ENCODE assay signal across 8 cellular contexts in the genomic region with DNA sequence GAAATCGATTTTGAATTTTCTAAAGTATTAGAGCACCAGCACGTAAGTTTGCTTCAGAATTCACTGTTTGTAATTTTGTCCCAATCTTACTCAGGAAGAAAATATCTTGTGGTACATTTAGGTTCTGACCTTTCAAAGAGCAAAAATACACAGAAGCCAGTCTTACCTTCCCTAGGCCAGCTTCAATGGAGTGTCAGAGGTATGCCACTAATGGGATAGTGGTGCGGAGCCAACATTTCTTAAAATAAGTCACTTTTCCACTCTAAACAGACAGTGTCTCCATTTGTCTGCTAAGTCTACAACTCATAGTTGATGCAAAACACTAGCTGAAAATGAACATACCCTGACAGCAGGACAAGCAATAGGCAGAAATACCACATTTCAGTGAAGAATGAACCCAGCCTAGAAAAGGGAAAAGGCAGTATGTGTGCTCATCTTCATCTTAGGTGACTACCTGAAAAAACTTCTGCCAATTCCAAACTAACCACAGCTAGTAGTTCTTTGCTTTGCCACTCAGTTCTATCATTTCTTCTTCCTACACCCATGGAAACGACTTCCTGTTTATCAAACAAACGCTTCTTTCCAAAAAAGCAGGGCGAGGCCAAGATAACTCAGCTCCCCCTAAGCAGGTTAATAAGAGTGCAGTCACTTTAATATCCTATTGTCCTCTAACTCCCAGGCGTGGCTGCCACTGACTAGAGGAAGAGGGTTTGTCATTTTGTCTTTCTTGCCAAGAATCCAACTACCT.
A peak's percentile ranks its signal among the peaks of the same experiment; 100 is the strongest.
DNase-seq lines count a peak whose midpoint lies in the region; ATAC-seq and TF ChIP-seq lines count a peak whose summit lies in the region.

No MANE protein-coding gene starts in this region.

- no peaks in the 10 kb centered on the region for H3K27me3 ChIP-seq in lower lobe of right lung (ENCODE audit: low read depth)

- intact Hi-C loops in lower lobe of right lung (cut with DNase I): no loop called here

- no peak overlapping the region for H3K4me3 ChIP-seq in lower lobe of right lung

- H3K9me3 ChIP-seq in KOPT-K1 (ENCODE audit: insufficient read depth, low read length, poor library complexity, severe bottlenecking): no peaks in the 10 kb centered on the region
- H3K9me3 ChIP-seq in lower lobe of right lung: no peaks in the 10 kb centered on the region

- ATAC-seq in lower lobe of right lung: peak; percentile 69 to 74
- ATAC-seq in GM21576 (IDR thresholded peaks at IDR 0.05; ENCODE audit: unreplicated experiment): no peak
- no peak for ATAC-seq in HG03135 (IDR thresholded peaks at IDR 0.05; ENCODE audit: unreplicated experiment)

- H3K4me3 Mint-ChIP-seq in activated naive CD4-positive, alpha-beta T cell treated with anti-CD3 and anti-CD28 coated beads, Interleukin-2, amount 50 U/mL, for 24 hours: peak overlapping the region; percentile 76

- peak overlapping the region; percentile 87 for H3K27ac Mint-ChIP-seq in activated naive CD4-positive, alpha-beta T cell treated with anti-CD3 and anti-CD28 coated beads, Interleukin-2, amount 50 U/mL, for 24 hours

- TF ChIP-seq CTCF in lower lobe of right lung (IDR thresholded peaks at IDR 0.05): no peak

- peaks cover 79% of the 10 kb centered on the region for H3K4me1 Mint-ChIP-seq in activated naive CD4-positive, alpha-beta T cell treated with anti-CD3 and anti-CD28 coated beads, Interleukin-2, amount 50 U/mL, for 24 hours

- peaks cover 13% of the 10 kb centered on the region for H3K36me3 Mint-ChIP-seq in activated naive CD4-positive, alpha-beta T cell treated with anti-CD3 and anti-CD28 coated beads, Interleukin-2, amount 50 U/mL, for 24 hours

- DNase-seq in AG20443 (ENCODE audit: low spot score) (peak; percentile 38), lower lobe of right lung (no peak), NCI-H1105 treated with DMSO at 0.1 percent for 48 hours (lab: John Stamatoyannopoulos, UW) (no peak)
- no peak for DNase-seq in effector CD8-positive, alpha-beta T cell (lab: John Stamatoyannopoulos, UW)

- H3K4me1 ChIP-seq in lower lobe of right lung: peaks cover 48% of the 10 kb centered on the region

- H3K36me3 ChIP-seq in KOPT-K1 (ENCODE audit: insufficient read depth, low read length) (no peaks in the 10 kb centered on the region), lower lobe of right lung (peaks cover 9% of the 10 kb centered on the region)

- H3K27me3 Mint-ChIP-seq in activated naive CD4-positive, alpha-beta T cell treated with anti-CD3 and anti-CD28 coated beads, Interleukin-2, amount 50 U/mL, for 24 hours: no peaks in the 10 kb centered on the region

- H3K9me3 Mint-ChIP-seq in activated naive CD4-positive, alpha-beta T cell treated with anti-CD3 and anti-CD28 coated beads, Interleukin-2, amount 50 U/mL, for 24 hours: peaks cover 8% of the 10 kb centered on the region

- H3K27ac ChIP-seq in KOPT-K1 (ENCODE audit: low read depth, low read length, poor library complexity, severe bottlenecking): peak overlapping the region; percentile 75
- H3K27ac ChIP-seq in lower lobe of right lung: peak overlapping the region; percentile 21

Comparison
In these comparisons a context has a peak if more than half of its experiments do, and no peak if none do; other contexts are left out.
1. ATAC-seq: peak in lower lobe of right lung (2 of 2); none in GM21576 (single experiment) and HG03135 (single experiment).